Comparison of ENCODE assay signal across 14 cellular contexts in genomic region chr10:27344568-27345454, GRCh38.
DNase-seq lines count a peak whose midpoint lies in the region; ATAC-seq and TF ChIP-seq lines count a peak whose summit lies in the region.
"Had no signal": no experiment of that assay in that cellular context is flagged by ENCODE, and none has a peak within 500 bp of the region (broad histone marks: within the 10 kb centered on the region; RNA-seq: fewer than 3 reads in every experiment).

No MANE protein-coding gene starts in this region.

- peak; percentile 58 for DNase-seq in GM12865 (ENCODE audit: low read depth)
- no peak for DNase-seq in effector CD8-positive, alpha-beta T cell (lab: John Stamatoyannopoulos, UW)
- DNase-seq in UCSD-AML1 (lab: John Stamatoyannopoulos, UW; ENCODE audit: unreplicated experiment) = no peak
- no peak for DNase-seq in nephron progenitor cell
- no peak for DNase-seq in HuH-7 (ENCODE audit: low spot score)
- DNase-seq: activated naive CD8-positive, alpha-beta T cell treated with anti-CD3 and anti-CD28 coated beads, Interleukin-2, amount 10 ng/mL, durations not matched to agents 7 days and 5 days; effector CD4-positive, alpha-beta T cell; mesendoderm; NCI-H146; PC-9; right lobe of liver had no signal

- peak overlapping the region; percentile 51 for H3K4me2 ChIP-seq in OCI-LY1 (ENCODE audit: low read length)
- H3K4me2 ChIP-seq: PC-9 had no signal

- H2AFZ ChIP-seq in OCI-LY1 (ENCODE audit: low read length) = peak overlapping the region; percentile 95
- H2AFZ ChIP-seq: PC-9 had no signal

- peaks cover 13% of the 10 kb centered on the region for H3K27me3 Mint-ChIP-seq in nephron progenitor cell (ENCODE audit: low read depth, poor library complexity)

- peak overlapping the region; percentile 53 for H3K9ac ChIP-seq in OCI-LY1 (ENCODE audit: low read length)

- H3K79me2 ChIP-seq in OCI-LY1 (ENCODE audit: insufficient read depth, low read length) = no peaks in the 10 kb centered on the region

- peak overlapping the region; percentile 69 for H3K27ac ChIP-seq in OCI-LY1 (ENCODE audit: low read depth, low read length, poor library complexity, severe bottlenecking)
- H3K27ac ChIP-seq: PC-9, right lobe of liver had no signal

- H3K4me3 ChIP-seq in GM12865 (ENCODE audit: low read depth, low read length) = no peak overlapping the region
- H3K4me3 ChIP-seq in OCI-LY1 (ENCODE audit: low read depth, low read length, poor library complexity, severe bottlenecking) = no peak overlapping the region
- H3K4me3 ChIP-seq: PC-9, right lobe of liver had no signal

- no peaks in the 10 kb centered on the region for H3F3A ChIP-seq in OCI-LY1 (ENCODE audit: insufficient read depth, low read length)

- no peaks in the 10 kb centered on the region for H3K27me3 ChIP-seq in OCI-LY1 (ENCODE audit: insufficient read depth, low read length)
- H3K27me3 ChIP-seq: right lobe of liver had no signal

- no peaks in the 10 kb centered on the region for H3K36me3 Mint-ChIP-seq in nephron progenitor cell (ENCODE audit: low read depth)
- H3K36me3 Mint-ChIP-seq: activated naive CD8-positive, alpha-beta T cell treated with anti-CD3 and anti-CD28 coated beads, Interleukin-2, amount 10 ng/mL, durations not matched to agents 7 days and 5 days had no signal

- peaks cover 39% of the 10 kb centered on the region for H3K4me1 ChIP-seq in OCI-LY1 (ENCODE audit: insufficient read depth, low read length, severe bottlenecking)
- H3K4me1 ChIP-seq: right lobe of liver had no signal

- H4K20me1 ChIP-seq in OCI-LY1 (ENCODE audit: insufficient read depth, low read length) = no peaks in the 10 kb centered on the region

- H3K9me2 ChIP-seq in OCI-LY1 (ENCODE audit: low read depth, low read length) = no peaks in the 10 kb centered on the region

- H3K9me3 Mint-ChIP-seq in nephron progenitor cell = no peaks in the 10 kb centered on the region
- H3K9me3 Mint-ChIP-seq: activated naive CD8-positive, alpha-beta T cell treated with anti-CD3 and anti-CD28 coated beads, Interleukin-2, amount 10 ng/mL, durations not matched to agents 7 days and 5 days had no signal

- no peak for TF ChIP-seq CTCF in GM12865 (IDR thresholded peaks at IDR 0.05; ENCODE audit: insufficient read depth, low read depth, low read length, missing control alignments)
- no peak for TF ChIP-seq CTCF in OCI-LY1 (IDR thresholded peaks at IDR 0.05; ENCODE audit: low read length)
- TF ChIP-seq CTCF in nephron progenitor cell (IDR thresholded peaks at IDR 0.05) = no peak

- H3K4me1 Mint-ChIP-seq in nephron progenitor cell = peaks cover 32% of the 10 kb centered on the region

- H3K9me3 ChIP-seq in OCI-LY1 (ENCODE audit: low read length) = no peaks in the 10 kb centered on the region

- H3K36me3 ChIP-seq in OCI-LY1 (ENCODE audit: insufficient read depth, low read length) = no peaks in the 10 kb centered on the region
- H3K36me3 ChIP-seq: right lobe of liver had no signal

- no peak overlapping the region for H3K4me3 Mint-ChIP-seq in nephron progenitor cell
- H3K4me3 Mint-ChIP-seq: activated naive CD8-positive, alpha-beta T cell treated with anti-CD3 and anti-CD28 coated beads, Interleukin-2, amount 10 ng/mL, durations not matched to agents 7 days and 5 days had no signal

- no peak overlapping the region for H3K27ac Mint-ChIP-seq in nephron progenitor cell
- H3K27ac Mint-ChIP-seq: activated naive CD8-positive, alpha-beta T cell treated with anti-CD3 and anti-CD28 coated beads, Interleukin-2, amount 10 ng/mL, durations not matched to agents 7 days and 5 days had no signal

- ATAC-seq in GM19025 (IDR thresholded peaks at IDR 0.05; ENCODE audit: low read depth, unreplicated experiment) (peak; percentile 68), HG02759 (IDR thresholded peaks at IDR 0.05; ENCODE audit: unreplicated experiment) (peak; percentile 72)
- ATAC-seq: right lobe of liver had no signal
